Comparison of ENCODE assay signal across 1 cellular context in genomic region chr7:116511552-116512523, GRCh38.
TF ChIP-seq lines count a peak whose summit lies in the region.

No MANE protein-coding gene starts in this region.

TF ChIP-seq in GM23338, 12 proteins besides CTCF, POLR2A, EP300 and RAD21 (continued from another document):
- TF ChIP-seq, protein P1, sequence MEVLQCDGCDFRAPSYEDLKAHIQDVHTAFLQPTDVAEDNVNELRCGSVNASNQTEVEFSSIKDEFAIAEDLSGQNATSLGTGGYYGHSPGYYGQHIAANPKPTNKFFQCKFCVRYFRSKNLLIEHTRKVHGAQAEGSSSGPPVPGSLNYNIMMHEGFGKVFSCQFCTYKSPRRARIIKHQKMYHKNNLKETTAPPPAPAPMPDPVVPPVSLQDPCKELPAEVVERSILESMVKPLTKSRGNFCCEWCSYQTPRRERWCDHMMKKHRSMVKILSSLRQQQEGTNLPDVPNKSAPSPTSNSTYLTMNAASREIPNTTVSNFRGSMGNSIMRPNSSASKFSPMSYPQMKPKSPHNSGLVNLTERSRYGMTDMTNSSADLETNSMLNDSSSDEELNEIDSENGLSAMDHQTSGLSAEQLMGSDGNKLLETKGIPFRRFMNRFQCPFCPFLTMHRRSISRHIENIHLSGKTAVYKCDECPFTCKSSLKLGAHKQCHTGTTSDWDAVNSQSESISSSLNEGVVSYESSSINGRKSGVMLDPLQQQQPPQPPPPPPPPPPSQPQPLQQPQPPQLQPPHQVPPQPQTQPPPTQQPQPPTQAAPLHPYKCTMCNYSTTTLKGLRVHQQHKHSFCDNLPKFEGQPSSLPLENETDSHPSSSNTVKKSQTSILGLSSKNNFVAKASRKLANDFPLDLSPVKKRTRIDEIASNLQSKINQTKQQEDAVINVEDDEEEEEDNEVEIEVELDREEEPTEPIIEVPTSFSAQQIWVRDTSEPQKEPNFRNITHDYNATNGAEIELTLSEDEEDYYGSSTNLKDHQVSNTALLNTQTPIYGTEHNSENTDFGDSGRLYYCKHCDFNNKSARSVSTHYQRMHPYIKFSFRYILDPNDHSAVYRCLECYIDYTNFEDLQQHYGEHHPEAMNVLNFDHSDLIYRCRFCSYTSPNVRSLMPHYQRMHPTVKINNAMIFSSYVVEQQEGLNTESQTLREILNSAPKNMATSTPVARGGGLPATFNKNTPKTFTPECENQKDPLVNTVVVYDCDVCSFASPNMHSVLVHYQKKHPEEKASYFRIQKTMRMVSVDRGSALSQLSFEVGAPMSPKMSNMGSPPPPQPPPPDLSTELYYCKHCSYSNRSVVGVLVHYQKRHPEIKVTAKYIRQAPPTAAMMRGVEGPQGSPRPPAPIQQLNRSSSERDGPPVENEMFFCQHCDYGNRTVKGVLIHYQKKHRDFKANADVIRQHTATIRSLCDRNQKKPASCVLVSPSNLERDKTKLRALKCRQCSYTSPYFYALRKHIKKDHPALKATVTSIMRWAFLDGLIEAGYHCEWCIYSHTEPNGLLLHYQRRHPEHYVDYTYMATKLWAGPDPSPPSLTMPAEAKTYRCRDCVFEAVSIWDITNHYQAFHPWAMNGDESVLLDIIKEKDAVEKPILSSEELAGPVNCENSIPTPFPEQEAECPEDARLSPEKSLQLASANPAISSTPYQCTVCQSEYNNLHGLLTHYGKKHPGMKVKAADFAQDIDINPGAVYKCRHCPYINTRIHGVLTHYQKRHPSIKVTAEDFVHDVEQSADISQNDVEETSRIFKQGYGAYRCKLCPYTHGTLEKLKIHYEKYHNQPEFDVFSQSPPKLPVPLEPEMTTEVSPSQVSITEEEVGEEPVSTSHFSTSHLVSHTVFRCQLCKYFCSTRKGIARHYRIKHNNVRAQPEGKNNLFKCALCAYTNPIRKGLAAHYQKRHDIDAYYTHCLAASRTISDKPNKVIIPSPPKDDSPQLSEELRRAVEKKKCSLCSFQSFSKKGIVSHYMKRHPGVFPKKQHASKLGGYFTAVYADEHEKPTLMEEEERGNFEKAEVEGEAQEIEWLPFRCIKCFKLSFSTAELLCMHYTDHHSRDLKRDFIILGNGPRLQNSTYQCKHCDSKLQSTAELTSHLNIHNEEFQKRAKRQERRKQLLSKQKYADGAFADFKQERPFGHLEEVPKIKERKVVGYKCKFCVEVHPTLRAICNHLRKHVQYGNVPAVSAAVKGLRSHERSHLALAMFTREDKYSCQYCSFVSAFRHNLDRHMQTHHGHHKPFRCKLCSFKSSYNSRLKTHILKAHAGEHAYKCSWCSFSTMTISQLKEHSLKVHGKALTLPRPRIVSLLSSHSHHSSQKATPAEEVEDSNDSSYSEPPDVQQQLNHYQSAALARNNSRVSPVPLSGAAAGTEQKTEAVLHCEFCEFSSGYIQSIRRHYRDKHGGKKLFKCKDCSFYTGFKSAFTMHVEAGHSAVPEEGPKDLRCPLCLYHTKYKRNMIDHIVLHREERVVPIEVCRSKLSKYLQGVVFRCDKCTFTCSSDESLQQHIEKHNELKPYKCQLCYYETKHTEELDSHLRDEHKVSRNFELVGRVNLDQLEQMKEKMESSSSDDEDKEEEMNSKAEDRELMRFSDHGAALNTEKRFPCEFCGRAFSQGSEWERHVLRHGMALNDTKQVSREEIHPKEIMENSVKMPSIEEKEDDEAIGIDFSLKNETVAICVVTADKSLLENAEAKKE (CRISPR knock-in tag; IDR thresholded peaks at IDR 0.05), result no peak
- no peak for TF ChIP-seq REST (IDR thresholded peaks at IDR 0.05; ENCODE audit: unreplicated experiment)
- no peak for TF ChIP-seq ZNF114 (CRISPR knock-in tag; IDR thresholded peaks at IDR 0.05)
- no peak for TF ChIP-seq EZH2 (IDR thresholded peaks at IDR 0.05; ENCODE audit: low read depth, unreplicated experiment)
